ENCODE assay signal across 20 cellular contexts in the genomic region with DNA sequence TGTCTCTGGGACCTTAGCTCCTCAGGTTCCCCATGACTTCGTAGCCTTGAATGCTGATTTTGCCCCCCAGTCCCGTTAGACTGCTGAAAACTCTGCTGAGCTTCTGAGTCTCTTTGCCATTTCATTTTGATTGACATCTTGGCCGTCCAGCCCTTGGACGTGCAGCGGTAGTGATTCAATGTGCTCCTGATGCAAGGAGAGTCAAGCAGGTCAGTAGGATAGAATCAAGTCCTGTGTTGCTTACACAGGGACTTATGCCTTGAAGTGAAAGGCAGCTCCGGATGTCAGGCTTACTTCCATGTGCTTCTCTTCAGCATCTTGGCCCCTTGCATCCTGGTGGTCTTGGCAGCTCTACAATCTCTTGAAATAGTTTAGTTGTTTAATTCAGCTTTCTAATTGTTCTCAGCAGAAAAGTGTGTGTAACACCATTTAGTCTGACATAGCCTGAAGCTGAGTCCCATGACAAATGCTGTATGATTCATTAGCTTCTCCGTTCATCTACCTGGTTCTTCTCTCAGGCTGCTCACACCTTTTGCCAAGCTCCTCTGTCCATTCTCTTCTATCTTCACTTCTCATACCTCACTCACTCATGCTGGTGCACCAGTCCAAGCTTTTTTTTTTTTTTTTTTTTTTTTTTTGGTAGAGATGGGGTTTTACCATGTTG.
DNase-seq lines count a peak whose midpoint lies in the region; ATAC-seq, FAIRE-seq and TF ChIP-seq lines count a peak whose summit lies in the region.
"Had no signal": no experiment of that assay in that cellular context is flagged by ENCODE, and none has a peak within 500 bp of the region (broad histone marks: within the 10 kb centered on the region; RNA-seq: fewer than 3 reads in every experiment).

No MANE protein-coding gene starts in this region.

- no peak for TF ChIP-seq CTCF in H9 (conservative IDR thresholded peaks at IDR 0.05)
- TF ChIP-seq CTCF in K562 (IDR thresholded peaks at IDR 0.05 in 2 of 3, conservative IDR thresholded peaks at IDR 0.05 in 1 of 3; ENCODE audit: insufficient read depth in 2 of 3, low read depth in 1 of 3, low read length in 3 of 3) = no peak
- no peak for TF ChIP-seq CTCF in keratinocyte (optimal IDR thresholded peaks at IDR 0.05 in 1 of 3, IDR thresholded peaks at IDR 0.05 in 1 of 3, conservative IDR thresholded peaks at IDR 0.05 in 1 of 3; ENCODE audit: extremely low read depth in 1 of 3, insufficient read depth in 2 of 3, low read length in 3 of 3)
- TF ChIP-seq CTCF in pancreas (IDR thresholded peaks at IDR 0.05) = no peak

- H3K79me2 ChIP-seq in H9 (ENCODE audit: insufficient read depth, low read length) (no peaks in the 10 kb centered on the region), K562 (ENCODE audit: control insufficient read depth, insufficient read depth, low read length) (no peaks in the 10 kb centered on the region), keratinocyte (ENCODE audit: control insufficient read depth, insufficient read depth, low read length) (no peaks in the 10 kb centered on the region)

- H3K4me1 ChIP-seq in H9 (ENCODE audit: insufficient read depth, low read length) = no peaks in the 10 kb centered on the region
- no peaks in the 10 kb centered on the region; a peak in 3 of 5 replicates for H3K4me1 ChIP-seq in K562 (replicated peaks in 1 of 2; ENCODE audit: control insufficient read depth in 2 of 2, insufficient read depth in 2 of 2, low read length in 2 of 2)
- H3K4me1 ChIP-seq in keratinocyte (ENCODE audit: control insufficient read depth, extremely low read depth, insufficient read depth, low read length) = peaks cover 30% of the 10 kb centered on the region
- no peaks in the 10 kb centered on the region for H3K4me1 ChIP-seq in pancreas
- H3K4me1 ChIP-seq: HAP-1, SJSA1 had no signal

- no peak for TF ChIP-seq POLR2A in K562 (conservative IDR thresholded peaks at IDR 0.05)

- no peak overlapping the region for H3K4me3 ChIP-seq in K562
- H3K4me3 ChIP-seq in keratinocyte (ENCODE audit: control insufficient read depth in 2 of 3, extremely low read depth in 1 of 3, insufficient read depth in 2 of 3, low read depth in 1 of 3, low read length in 3 of 3) = no peak overlapping the region
- no peak overlapping the region for H3K4me3 ChIP-seq in pancreas
- H3K4me3 ChIP-seq: HAP-1, SJSA1 had no signal

- H3K4me2 ChIP-seq in H9 (ENCODE audit: insufficient read depth, insufficient read length, low read length) (no peak overlapping the region), K562 (ENCODE audit: insufficient read depth, low read length) (no peak overlapping the region), keratinocyte (ENCODE audit: control insufficient read depth, extremely low read depth, insufficient read depth, low read depth, low read length) (peak overlapping the region; percentile 10)

- H3K27ac ChIP-seq in H9 (ENCODE audit: insufficient read length, low read depth, low read length) (no peak overlapping the region), K562 (ENCODE audit: extremely low read depth, low read depth, low read length) (no peak overlapping the region), keratinocyte (ENCODE audit: control insufficient read depth, insufficient read depth, low read length) (peak overlapping the region; percentile 33), pancreas (no peak overlapping the region)
- H3K27ac ChIP-seq: 22Rv1, C4-2B, SJSA1 had no signal

- no peak overlapping the region for H2BK20ac ChIP-seq in H9 (ENCODE audit: low read depth, low read length, poor library complexity, severe bottlenecking)

- peak overlapping the region; percentile 36 for H3T11ph ChIP-seq in H9 (ENCODE audit: low read length)

- no peak overlapping the region for H3K4ac ChIP-seq in H9 (ENCODE audit: low read depth, low read length)

- no TSS peak for BruUV-seq in K562 (replicated peaks; lab: Mats Ljungman, UMichigan)

- H3K4me3 Mint-ChIP-seq in activated T-cell treated with anti-CD3 and anti-CD28 coated beads, Interleukin-2, amount 50 U/mL, for 24 hours = no peak overlapping the region
- no peak overlapping the region for H3K4me3 Mint-ChIP-seq in H9

- H2BK12ac ChIP-seq in H9 (ENCODE audit: insufficient read length, low read depth, low read length) = no peak overlapping the region

- H3K36me3 ChIP-seq in K562 (ENCODE audit: control insufficient read depth, insufficient read depth, low read length) (no peaks in the 10 kb centered on the region), keratinocyte (ENCODE audit: control insufficient read depth in 2 of 2, extremely low read depth in 1 of 2, insufficient read depth in 2 of 2, low read length in 2 of 2) (no peaks in the 10 kb centered on the region), pancreas (no peaks in the 10 kb centered on the region)
- H3K36me3 ChIP-seq: HAP-1 had no signal

- no peak overlapping the region for H3K9ac ChIP-seq in H9 (ENCODE audit: extremely low read depth, insufficient read length, low read length)
- H3K9ac ChIP-seq in K562 (ENCODE audit: insufficient read depth in 1 of 2, low read depth in 2 of 2, low read length in 2 of 2) = peak overlapping the region in 1 of 2 experiments; percentile 6; a peak in 1 of 4 replicates
- H3K9ac ChIP-seq in keratinocyte (ENCODE audit: control insufficient read depth, extremely low read depth, insufficient read depth, low read length) = no peak overlapping the region

- H4K8ac ChIP-seq in H9 (replicated peaks; ENCODE audit: insufficient read length, low read depth, low read length) = no peak overlapping the region

- dilution Hi-C loops in keratinocyte (cut with MboI; ENCODE audit: extremely low pct_ligation_motif_present, low sequenced_read_pairs) = no loop called here

- no peak overlapping the region for H4K5ac ChIP-seq in H9 (ENCODE audit: insufficient read length, low read depth, low read length)

- no peak for FAIRE-seq in K562 (lab: Jason Lieb, UNC)
- FAIRE-seq in keratinocyte (lab: Jason Lieb, UNC) = peak; percentile 95
- FAIRE-seq in pancreas (lab: Jason Lieb, UNC) = no peak

- no peak overlapping the region for H2BK120ac ChIP-seq in H9 (ENCODE audit: low read depth, low read length, poor library complexity, severe bottlenecking)

- no peak overlapping the region for H3K27ac Mint-ChIP-seq in activated T-cell treated with anti-CD3 and anti-CD28 coated beads, Interleukin-2, amount 50 U/mL, for 24 hours
- no peak overlapping the region for H3K27ac Mint-ChIP-seq in H9

- no peaks in the 10 kb centered on the region for H3K9me1 ChIP-seq in K562 (ENCODE audit: control insufficient read depth, insufficient read depth, low read length)
- H3K9me1 ChIP-seq in keratinocyte (ENCODE audit: control insufficient read depth, extremely low read depth, insufficient read depth, low read length) = no peaks in the 10 kb centered on the region

- no peak overlapping the region for H4K91ac ChIP-seq in H9 (ENCODE audit: insufficient read length, low read depth, low read length)

- H3K27me3 ChIP-seq in H9 (ENCODE audit: insufficient read depth, low read length) (no peaks in the 10 kb centered on the region), K562 (ENCODE audit: control insufficient read depth in 2 of 2, insufficient read depth in 2 of 2, low read length in 2 of 2) (peaks cover 0 to 9% of the 10 kb centered on the region in 2 experiments; a peak in 2 of 5 replicates), keratinocyte (ENCODE audit: control insufficient read depth, extremely low read depth, insufficient read depth, low read length) (no peaks in the 10 kb centered on the region), pancreas (no peaks in the 10 kb centered on the region)
- H3K27me3 ChIP-seq: SJSA1 had no signal

- no peaks in the 10 kb centered on the region for H3K27me3 Mint-ChIP-seq in activated T-cell treated with anti-CD3 and anti-CD28 coated beads, Interleukin-2, amount 50 U/mL, for 24 hours
- H3K27me3 Mint-ChIP-seq in H9 (ENCODE audit: low read depth) = peaks cover 4% of the 10 kb centered on the region; the same call in 1 of the 2 replicates

- H3K23ac ChIP-seq in H9 (ENCODE audit: insufficient read length, low read depth, low read length) = no peak overlapping the region

- H4K20me1 ChIP-seq in H9 (ENCODE audit: control insufficient read depth, insufficient read depth, insufficient read length) (no peaks in the 10 kb centered on the region), K562 (replicated peaks; ENCODE audit: control insufficient read depth, insufficient read depth, low read length) (no peaks in the 10 kb centered on the region), keratinocyte (ENCODE audit: control insufficient read depth, extremely low read depth, insufficient read depth, low read length) (no peaks in the 10 kb centered on the region)

- peaks cover 3% of the 10 kb centered on the region for H3K4me1 Mint-ChIP-seq in activated T-cell treated with anti-CD3 and anti-CD28 coated beads, Interleukin-2, amount 50 U/mL, for 24 hours (ENCODE audit: low read depth)
- H3K4me1 Mint-ChIP-seq in H9 = no peaks in the 10 kb centered on the region

- intact Hi-C loops in K562 (cut with micrococcal nuclease) = no loop called here
- intact Hi-C loops in pancreas (cut with DNase I) = no loop called here

- no peak for TF ChIP-seq EP300 in K562 (IDR thresholded peaks at IDR 0.05; ENCODE audit: low read length)

- WGBS in H9 (ENCODE audit: extremely low coverage, insufficient read length, low lambda C conversion rate) = no CpG with 5 or more reads among the region's 7 CpGs
- 7% methylated on average over 7 of the region's 7 CpGs for WGBS in K562 (ENCODE audit: insufficient coverage, low coverage, missing lambda C conversion rate)
- WGBS in pancreas, 2 donors = 84 to 86% methylated on average over 7 of the region's 7 CpGs

- H2BK15ac ChIP-seq in H9 (ENCODE audit: low read depth, low read length) = no peak overlapping the region

- H3K23me2 ChIP-seq in H9 (ENCODE audit: insufficient read length, low read depth, low read length, poor library complexity, severe bottlenecking) = no peaks in the 10 kb centered on the region

- H2AFZ ChIP-seq in H9 (ENCODE audit: low read length) (no peak overlapping the region), K562 (ENCODE audit: low read depth, low read length) (0 out of 2 replicates have a peak overlapping the region, but pooled peaks have one; percentile 22), keratinocyte (ENCODE audit: control insufficient read depth, low read length) (no peak overlapping the region)

- no peak for TF ChIP-seq RAD21 in K562 (CRISPR knock-in tag; conservative IDR thresholded peaks at IDR 0.05 in 1 of 2, IDR thresholded peaks at IDR 0.05 in 1 of 2)

- H2BK5ac ChIP-seq in H9 (ENCODE audit: insufficient read length, low read length) = no peak overlapping the region

- H2AK5ac ChIP-seq in H9 (ENCODE audit: insufficient read length, low read length) = no peak overlapping the region

- CTCF ChIA-PET in K562 (lab: Yijun Ruan, JAX; ENCODE audit: low intra/inter-chr PET ratio) = no interaction called here

- H3K9me3 ChIP-seq in H9 (ENCODE audit: control insufficient read depth, low read depth, low read length) (no peaks in the 10 kb centered on the region), K562 (replicated peaks; ENCODE audit: control insufficient read depth, insufficient read depth, low read depth, low read length) (peaks cover 6% of the 10 kb centered on the region), keratinocyte (ENCODE audit: control insufficient read depth, low read depth, low read length) (peaks cover 3% of the 10 kb centered on the region), pancreas (no peaks in the 10 kb centered on the region)
- H3K9me3 ChIP-seq: HAP-1, SJSA1 had no signal

- no peaks in the 10 kb centered on the region for H3K79me1 ChIP-seq in H9 (ENCODE audit: insufficient read depth, low read depth, low read length, poor library complexity, severe bottlenecking)

- H3K9me3 Mint-ChIP-seq in activated T-cell treated with anti-CD3 and anti-CD28 coated beads, Interleukin-2, amount 50 U/mL, for 24 hours = peaks cover 12% of the 10 kb centered on the region
- H3K9me3 Mint-ChIP-seq in H9 = peaks cover 8 to 10% of the 10 kb centered on the region in 2 experiments

- no peak overlapping the region for H3K14ac ChIP-seq in H9 (ENCODE audit: insufficient read depth, low read length)

- POLR2A ChIA-PET in K562 (lab: Yijun Ruan, JAX) = interaction anchor here (1.0 to 2.1 kb wide), 3 partner anchors 13 to 20 kb away, joined by 3 to 11 read pairs (median 5); no protein-coding TSS in a partner anchor

- peak; percentile 8 for DNase-seq in activated T-cell treated with anti-CD3 and anti-CD28 coated beads, Interleukin-2, amount 50 U/mL, for 1 hour
- DNase-seq in activated T-cell treated with anti-CD3 and anti-CD28 coated beads, Interleukin-2, amount 50 U/mL, for 24 hours = no peak
- DNase-seq in H9 (no peak), K562 (ENCODE audit: extremely low read depth in 1 of 4, low spot score in 3 of 4) (no peak), keratinocyte (ENCODE audit: low read depth, low spot score) (no peak), pancreas (no peak), NCI-H526 (lab: John Stamatoyannopoulos, UW) (no peak)
- DNase-seq: AML-193, DMS79, KBM-7, NCI-H1417, NCI-H187, NCI-H2107, NCI-H510A, NCI-H82 had no signal

- ATAC-seq in K562 (peak; percentile 74), pancreas (no peak), GM18498 (IDR thresholded peaks at IDR 0.05; ENCODE audit: unreplicated experiment) (no peak)

- no peak overlapping the region for H3K56ac ChIP-seq in H9 (ENCODE audit: insufficient read length, low read depth, low read length)

- peaks cover 92% of the 10 kb centered on the region for H3K36me3 Mint-ChIP-seq in activated T-cell treated with anti-CD3 and anti-CD28 coated beads, Interleukin-2, amount 50 U/mL, for 24 hours (ENCODE audit: low read depth)
- H3K36me3 Mint-ChIP-seq in H9 (ENCODE audit: insufficient read depth in 1 of 3, low read depth in 3 of 3) = peaks cover 0 to 7% (median 7%) of the 10 kb centered on the region in 3 experiments; a peak in 4 of 7 replicates

- H3K18ac ChIP-seq in H9 (ENCODE audit: insufficient read length, low read depth, low read length) = no peak overlapping the region

- in situ Hi-C loops in K562 (cut with MboI) = no loop called here
